23 cellular contexts compared by ENCODE assay signal in genomic region chr4:91826186-91826585, GRCh38.
DNase-seq lines count a peak whose midpoint lies in the region; ATAC-seq and TF ChIP-seq lines count a peak whose summit lies in the region.
"Had no signal": no experiment of that assay in that cellular context is flagged by ENCODE, and none has a peak within 500 bp of the region (broad histone marks: within the 10 kb centered on the region; RNA-seq: fewer than 3 reads in every experiment).

No MANE protein-coding gene starts in this region.

- TF ChIP-seq CTCF in RWPE2 (IDR thresholded peaks at IDR 0.05; ENCODE audit: poor library complexity, severe bottlenecking) = no peak

- peaks cover 18% of the 10 kb centered on the region for H3K9me3 ChIP-seq in RWPE2 (ENCODE audit: severe bottlenecking)

- ATAC-seq in RWPE2 (ENCODE audit: low read depth) (peak; percentile 99), GM18502 (IDR thresholded peaks at IDR 0.05; ENCODE audit: poor library complexity, unreplicated experiment) (no peak)
- ATAC-seq: activated naive CD4-positive, alpha-beta T cell treated with anti-CD3 and anti-CD28 coated beads, Interleukin-2, amount 50 U/mL, for 72 hours; activated T-cell treated with anti-CD3 and anti-CD28 coated beads, Interleukin-2, amount 50 U/mL, for 4 hours; GM12878 had no signal

- H3K27me3 ChIP-seq in RWPE2 (ENCODE audit: insufficient read depth, poor library complexity, severe bottlenecking) = no peaks in the 10 kb centered on the region
- H3K27me3 ChIP-seq: hepatocyte had no signal

- no peaks in the 10 kb centered on the region for H3K36me3 ChIP-seq in RWPE2 (ENCODE audit: low read depth)

- DNase-seq in HS-5 (ENCODE audit: low read depth) (peak; percentile 61), RWPE2 (ENCODE audit: low spot score) (no peak), fibroblast of peridontal ligament (ENCODE audit: extremely low read depth) (peak; percentile 54), skeletal muscle cell (ENCODE audit: low read depth) (peak; percentile 61), epidermal melanocyte (ENCODE audit: insufficient read length, low spot score) (no peak), globus pallidus (ENCODE audit: low spot score) (no peak), substantia nigra (lab: John Stamatoyannopoulos, UW) (no peak)
- DNase-seq: activated CD4-positive, alpha-beta memory T cell treated with anti-CD3 and anti-CD28 coated beads, Interleukin-2, amount 10 ng/mL, durations not matched to agents 7 days and 5 days; activated T-cell treated with anti-CD3 and anti-CD28 coated beads, Interleukin-2, amount 50 U/mL, for 4 hours; AML-193; Caco-2; caudate nucleus; effector CD4-positive, alpha-beta T cell; NCI-H1930; NCI-H446 treated with DMSO at 0.1 percent for 48 hours; nephron progenitor cell; Right ventricle myocardium superior; small intestine; stimulated activated CD4-positive, alpha-beta T cell treated with anti-CD3 and anti-CD28 coated beads, Interleukin-4, amount 100 ng/mL, for 1 hour had no signal

- H3K27ac ChIP-seq in RWPE2 (ENCODE audit: poor library complexity, severe bottlenecking) = peak overlapping the region; percentile 79
- H3K27ac ChIP-seq in substantia nigra (ENCODE audit: low read depth, low read length, poor library complexity, severe bottlenecking) = no peak overlapping the region
- H3K27ac ChIP-seq: hepatocyte had no signal

- H3K4me3 ChIP-seq in RWPE2 (ENCODE audit: severe bottlenecking) (no peak overlapping the region), skeletal muscle cell (ENCODE audit: low read depth, low read length) (no peak overlapping the region)
- H3K4me3 ChIP-seq: GM12878, hepatocyte had no signal

- H3K4me1 ChIP-seq in RWPE2 (ENCODE audit: insufficient read depth, poor library complexity, severe bottlenecking) = peaks cover 10% of the 10 kb centered on the region

Comparison
In these comparisons a context has a peak if more than half of its experiments do, and no peak if none do; other contexts are left out.
1. DNase-seq: peak in HS-5 (single experiment), fibroblast of peridontal ligament (single experiment) and skeletal muscle cell (single experiment); none in RWPE2 (single experiment), epidermal melanocyte (single experiment), globus pallidus (single experiment) and substantia nigra (0 of 49).